ENCODE assay signal across 19 cellular contexts in genomic region chr6:25028346-25028745, GRCh38.
A peak's percentile ranks its signal among the peaks of the same experiment; 100 is the strongest.
DNase-seq lines count a peak whose midpoint lies in the region; ATAC-seq and TF ChIP-seq lines count a peak whose summit lies in the region.
"Had no signal": no experiment of that assay in that cellular context is flagged by ENCODE, and none has a peak within 500 bp of the region (broad histone marks: within the 10 kb centered on the region; RNA-seq: fewer than 3 reads in every experiment).

No MANE protein-coding gene starts in this region.

- intact Hi-C loops in CD8-positive, alpha-beta T cell (cut with DNase I, micrococcal nuclease) = loop anchor here in 1 of 2 experiments (2.0 kb wide), 1 partner anchor 24 kb away; no protein-coding TSS in a partner anchor
- intact Hi-C loops in testis (cut with DNase I; ENCODE audit: low total_unique reads) = no loop called here

- POLR2A ChIA-PET in activated CD4-positive, alpha-beta T cell treated with anti-CD3 and anti-CD28 coated beads, Interleukin-2, amount 10 ng/mL, durations not matched to agents 7 days and 5 days (lab: Charles Lee) = interaction anchor here (0.6 kb wide), 1 partner anchor 1244 kb away, joined by 5 read pairs; a partner anchor contains a TSS
- POLR2A ChIA-PET in CD8-positive, alpha-beta T cell (lab: Charles Lee) = interaction anchor here (0.6 to 2.7 kb wide), 7 partner anchors 10 to 182 kb away, joined by 3 to 17 read pairs (median 5); no protein-coding TSS in a partner anchor

- H3K9me3 ChIP-seq in CD8-positive, alpha-beta T cell (ENCODE audit: low read length) = no peaks in the 10 kb centered on the region
- H3K9me3 ChIP-seq in OCI-LY1 (ENCODE audit: low read length) (no peaks in the 10 kb centered on the region), HAP-1 (no peaks in the 10 kb centered on the region), testis (no peaks in the 10 kb centered on the region)
- H3K9me3 ChIP-seq: left lung had no signal

- no peak for TF ChIP-seq CTCF in CD8-positive, alpha-beta T cell (IDR thresholded peaks at IDR 0.05)
- TF ChIP-seq CTCF in OCI-LY1 (IDR thresholded peaks at IDR 0.05; ENCODE audit: low read length) (no peak), testis (IDR thresholded peaks at IDR 0.05) (no peak)

- DNase-seq in activated CD4-positive, alpha-beta T cell treated with anti-CD3 and anti-CD28 coated beads, Interleukin-2, amount 10 ng/mL, durations not matched to agents 7 days and 5 days = no peak
- no peak for DNase-seq in activated CD4-positive, alpha-beta T cell treated with anti-CD3 and anti-CD28 coated beads, Interleukin-2, amount 50 U/mL, for 48 hours
- no peak for DNase-seq in CD8-positive, alpha-beta T cell
- DNase-seq in immature natural killer cell (no peak), HAP-1 (ENCODE audit: low spot score in 2 of 2) (no peak), activated gamma-delta T cell (lab: John Stamatoyannopoulos, UW) (no peak), testis (no peak)
- DNase-seq: activated CD8-positive, alpha-beta memory T cell treated with anti-CD3 and anti-CD28 coated beads, Interleukin-2, amount 50 U/mL, for 48 hours; cerebellar nuclear complex; effector CD8-positive, alpha-beta T cell; foreskin keratinocyte; NCI-H1417 treated with DMSO at 0.1 percent for 48 hours; NCI-H2107; NCI-H510A treated with DMSO at 0.1 percent for 48 hours had no signal

- H3K4me3 Mint-ChIP-seq in activated CD4-positive, alpha-beta T cell treated with anti-CD3 and anti-CD28 coated beads, Interleukin-2, amount 10 ng/mL, durations not matched to agents 7 days and 5 days = no peak overlapping the region
- no peak overlapping the region for H3K4me3 Mint-ChIP-seq in CD8-positive, alpha-beta T cell
- H3K4me3 Mint-ChIP-seq in immature natural killer cell = no peak overlapping the region

- H3K27me3 ChIP-seq in CD8-positive, alpha-beta T cell (ENCODE audit: insufficient read depth, low read length) = no peaks in the 10 kb centered on the region
- H3K27me3 ChIP-seq in OCI-LY1 (ENCODE audit: insufficient read depth, low read length) (no peaks in the 10 kb centered on the region), HAP-1 (ENCODE audit: low read depth) (no peaks in the 10 kb centered on the region), testis (no peaks in the 10 kb centered on the region)
- H3K27me3 ChIP-seq: foreskin keratinocyte, left lung had no signal

- ATAC-seq in CD8-positive, alpha-beta T cell = no peak
- ATAC-seq: activated CD4-positive, CD25-positive, alpha-beta regulatory T cell treated with anti-CD3 and anti-CD28 coated beads, Interleukin-2, amount 50 U/mL, for 24 hours; HCT116; sciatic nerve had no signal

- H3K36me3 Mint-ChIP-seq in activated CD4-positive, alpha-beta T cell treated with anti-CD3 and anti-CD28 coated beads, Interleukin-2, amount 10 ng/mL, durations not matched to agents 7 days and 5 days (ENCODE audit: low read depth) = peaks cover 13% of the 10 kb centered on the region
- H3K36me3 Mint-ChIP-seq in CD8-positive, alpha-beta T cell = peaks cover 7% of the 10 kb centered on the region
- peaks cover 0 to 7% (median 4%) of the 10 kb centered on the region in 3 donors for H3K36me3 Mint-ChIP-seq in immature natural killer cell

- CTCF ChIA-PET in activated CD4-positive, alpha-beta T cell treated with anti-CD3 and anti-CD28 coated beads, Interleukin-2, amount 10 ng/mL, durations not matched to agents 7 days and 5 days (lab: Charles Lee) = interaction anchor here (1.1 to 6.8 kb wide), 16 partner anchors 9 to 181 kb away, joined by 3 to 68 read pairs (median 14); no protein-coding TSS in a partner anchor
- CTCF ChIA-PET in CD8-positive, alpha-beta T cell (lab: Charles Lee) = interaction anchor here (1.1 to 10.8 kb wide), 18 partner anchors 10 to 172 kb away, joined by 3 to 137 read pairs (median 13); partner anchors contain the start of gene RIPOR2

- H3K9me3 Mint-ChIP-seq in activated CD4-positive, alpha-beta T cell treated with anti-CD3 and anti-CD28 coated beads, Interleukin-2, amount 10 ng/mL, durations not matched to agents 7 days and 5 days = no peaks in the 10 kb centered on the region
- H3K9me3 Mint-ChIP-seq in CD8-positive, alpha-beta T cell = no peaks in the 10 kb centered on the region
- no peaks in the 10 kb centered on the region for H3K9me3 Mint-ChIP-seq in immature natural killer cell

- no peak for TF ChIP-seq POLR2A in testis (IDR thresholded peaks at IDR 0.05)

- peaks cover 61% of the 10 kb centered on the region for H3K4me1 Mint-ChIP-seq in activated CD4-positive, alpha-beta T cell treated with anti-CD3 and anti-CD28 coated beads, Interleukin-2, amount 10 ng/mL, durations not matched to agents 7 days and 5 days
- H3K4me1 Mint-ChIP-seq in CD8-positive, alpha-beta T cell (ENCODE audit: low read depth) = peaks cover 43% of the 10 kb centered on the region
- peaks cover 36 to 45% of the 10 kb centered on the region in 2 donors for H3K4me1 Mint-ChIP-seq in immature natural killer cell

- H3K4me3 ChIP-seq in CD8-positive, alpha-beta T cell (ENCODE audit: low read depth, low read length) = no peak overlapping the region
- H3K4me3 ChIP-seq in OCI-LY1 (ENCODE audit: low read depth, low read length, poor library complexity, severe bottlenecking) = no peak overlapping the region
- H3K4me3 ChIP-seq in HAP-1 = no peak overlapping the region
- no peak overlapping the region for H3K4me3 ChIP-seq in testis
- H3K4me3 ChIP-seq: left lung had no signal

- H2AFZ ChIP-seq in OCI-LY1 (ENCODE audit: low read length) = no peak overlapping the region

- peaks cover 3% of the 10 kb centered on the region; the same call in 1 of the 2 replicates for H3K79me2 ChIP-seq in OCI-LY1 (ENCODE audit: insufficient read depth, low read length)

- no peaks in the 10 kb centered on the region for H4K20me1 ChIP-seq in OCI-LY1 (ENCODE audit: insufficient read depth, low read length)

- no peak overlapping the region; the same call in 1 of the 2 replicates for H3K9ac ChIP-seq in OCI-LY1 (ENCODE audit: low read length)

- no peak overlapping the region for H3K27ac ChIP-seq in CD8-positive, alpha-beta T cell (ENCODE audit: low read depth, low read length)
- H3K27ac ChIP-seq in OCI-LY1 (ENCODE audit: low read depth, low read length, poor library complexity, severe bottlenecking) = peak overlapping the region; percentile 16
- no peak overlapping the region for H3K27ac ChIP-seq in testis
- H3K27ac ChIP-seq: foreskin keratinocyte had no signal

- peak overlapping the region; percentile 87 for H3K27ac Mint-ChIP-seq in activated CD4-positive, alpha-beta T cell treated with anti-CD3 and anti-CD28 coated beads, Interleukin-2, amount 10 ng/mL, durations not matched to agents 7 days and 5 days
- H3K27ac Mint-ChIP-seq in CD8-positive, alpha-beta T cell = peak overlapping the region; percentile 90
- peak overlapping the region in 4 of 6 donors; percentile 25 to 86 (median 42) for H3K27ac Mint-ChIP-seq in immature natural killer cell

- no peaks in the 10 kb centered on the region for H3F3A ChIP-seq in OCI-LY1 (ENCODE audit: insufficient read depth, low read length)

- peak overlapping the region; percentile 63 for H3K4me2 ChIP-seq in OCI-LY1 (ENCODE audit: low read length)

- H3K9me2 ChIP-seq in OCI-LY1 (ENCODE audit: low read depth, low read length) = no peaks in the 10 kb centered on the region

- no peaks in the 10 kb centered on the region for H3K27me3 Mint-ChIP-seq in activated CD4-positive, alpha-beta T cell treated with anti-CD3 and anti-CD28 coated beads, Interleukin-2, amount 10 ng/mL, durations not matched to agents 7 days and 5 days
- no peaks in the 10 kb centered on the region for H3K27me3 Mint-ChIP-seq in CD8-positive, alpha-beta T cell (ENCODE audit: low read depth)
- H3K27me3 Mint-ChIP-seq in immature natural killer cell (ENCODE audit: low read depth in 3 of 3) = peaks cover 0 to 2% (median 1%) of the 10 kb centered on the region in 3 donors

- H3K36me3 ChIP-seq in CD8-positive, alpha-beta T cell (ENCODE audit: insufficient read depth, low read length) = no peaks in the 10 kb centered on the region
- peaks cover 19% of the 10 kb centered on the region for H3K36me3 ChIP-seq in OCI-LY1 (ENCODE audit: insufficient read depth, low read length)
- H3K36me3 ChIP-seq in HAP-1 (replicated peaks) = no peaks in the 10 kb centered on the region
- no peaks in the 10 kb centered on the region for H3K36me3 ChIP-seq in testis (ENCODE audit: low read depth, missing control alignments)
- H3K36me3 ChIP-seq: left lung had no signal

- H3K4me1 ChIP-seq in CD8-positive, alpha-beta T cell (ENCODE audit: insufficient read depth, low read length) = peaks cover 33% of the 10 kb centered on the region
- H3K4me1 ChIP-seq in OCI-LY1 (ENCODE audit: insufficient read depth, low read length, severe bottlenecking) = peaks cover 32% of the 10 kb centered on the region
- H3K4me1 ChIP-seq in HAP-1 = peaks cover 3% of the 10 kb centered on the region
- no peaks in the 10 kb centered on the region for H3K4me1 ChIP-seq in testis

- WGBS in testis, 2 donors = 92% methylated on average over 1 of the region's 1 CpG

- in situ Hi-C loops in HAP-1 (cut with MboI; ENCODE audit: low sequenced_read_pairs) = no loop called here
